ENCODE assay signal across 23 cellular contexts in genomic region chr9:136433849-136434579, GRCh38.
"Had no signal": no experiment of that assay in that cellular context is flagged by ENCODE, and none has a peak within 500 bp of the region (broad histone marks: within the 10 kb centered on the region; RNA-seq: fewer than 3 reads in every experiment).

No MANE protein-coding gene starts in this region.

- H3K27ac ChIP-seq: HL-60, KMS-11, SJCRH30 had no signal

- H3K27me3 Mint-ChIP-seq: IgD-negative memory B cell had no signal

- H3K9me3 ChIP-seq: SJCRH30 had no signal

- H3K9me3 Mint-ChIP-seq: IgD-negative memory B cell had no signal

- H3K27ac Mint-ChIP-seq: IgD-negative memory B cell had no signal

- H3K36me3 Mint-ChIP-seq: IgD-negative memory B cell had no signal

- H3K4me2 ChIP-seq: KMS-11 had no signal

- ATAC-seq: K562, Right ventricle myocardium inferior, SK-N-SH treated with all-trans-retinoic acid at 6 μM for 48 hours had no signal

- H3K9ac ChIP-seq: KMS-11 had no signal

- H3K4me3 ChIP-seq: K562, SJCRH30 had no signal

- H3K27me3 ChIP-seq: SJCRH30 had no signal

- DNase-seq: Kasumi-1, MM.1S, NCI-H1092 treated with DMSO at 0.1 percent for 48 hours, NCI-H1436, NCI-H187, NCI-H2029, NCI-H2081 treated with DMSO at 0.1 percent for 48 hours, NCI-H2171, NCI-H226, NCI-H446, NCI-H510A, NCI-H524 treated with DMSO at 0.1 percent for 48 hours, NCI-H69, NCI-H774, RPMI8226, SHP77 treated with DMSO at 0.1 percent for 48 hours, SJCRH30 had no signal
